In the genomic region with DNA sequence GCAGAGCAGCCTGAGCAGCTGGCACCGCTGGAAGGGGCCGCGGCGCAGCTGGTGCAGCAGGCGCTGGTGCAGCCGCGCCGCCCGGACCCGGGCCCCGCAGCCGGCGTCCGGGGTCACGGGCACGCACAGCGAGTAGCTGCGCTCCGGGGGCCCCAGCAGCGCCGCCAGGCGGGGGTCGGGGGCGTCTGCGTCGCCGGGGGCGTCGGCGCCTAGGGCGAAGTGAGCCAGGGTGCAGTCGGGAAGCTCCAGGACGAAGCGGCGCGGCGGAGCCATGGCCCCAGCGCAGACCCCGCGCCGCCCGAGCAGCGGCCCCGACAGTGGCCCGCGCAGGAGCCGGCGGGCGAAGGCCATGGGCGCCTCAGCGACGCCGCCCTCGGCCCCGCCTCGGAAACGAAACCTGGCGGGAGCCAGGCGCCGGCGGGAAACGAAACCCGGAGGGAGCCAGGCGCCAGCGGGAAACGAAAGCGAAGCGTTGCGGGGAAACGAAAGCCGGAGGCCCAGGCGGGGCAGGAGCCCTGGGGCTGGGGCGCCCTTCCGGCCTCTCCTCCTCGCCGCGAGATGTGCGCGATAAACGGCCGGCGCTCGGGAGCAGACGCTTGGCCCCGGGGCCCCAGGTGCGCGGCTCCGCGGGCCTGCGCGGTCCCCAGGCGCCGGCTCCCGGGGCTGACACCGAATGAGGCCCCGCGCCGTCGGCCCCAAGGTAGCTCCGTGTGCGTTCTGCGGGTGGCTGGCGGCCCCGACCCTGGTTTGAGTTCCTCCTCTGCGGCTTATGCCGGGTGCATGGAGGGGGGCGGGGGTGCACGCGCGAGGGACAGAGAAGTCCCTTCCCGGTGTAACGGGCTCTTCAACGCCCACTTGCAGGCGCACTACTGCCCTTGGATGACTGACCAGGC, we compare ENCODE assay signal across 1 cellular context.
TF ChIP-seq lines count a peak whose summit lies in the region.

TSS of gene CMPK2 (minus strand) at position 562 of the 893 bp plus-strand sequence. CDS start at position 351, 211 bp downstream.

TF ChIP-seq in H1, 55 proteins besides CTCF, POLR2A, EP300 and RAD21:
- TF ChIP-seq YY1 (IDR thresholded peaks at IDR 0.05; ENCODE audit: low read depth, low read length) (no peak), CTBP2 (IDR thresholded peaks at IDR 0.05; ENCODE audit: borderline replicate concordance, insufficient read depth, insufficient read length, low read length) (no peak), CBX8 (IDR thresholded peaks at IDR 0.05; ENCODE audit: borderline replicate concordance, low read depth, low read length) (no peak), USF2 (IDR thresholded peaks at IDR 0.05; ENCODE audit: low read length) (no peak), CHD1 (IDR thresholded peaks at IDR 0.05; ENCODE audit: low read depth, low read length) (no peak), SAP30 (IDR thresholded peaks at IDR 0.05; ENCODE audit: insufficient read depth, insufficient replicate concordance, low read length) (no peak), EGR1 (IDR thresholded peaks at IDR 0.05; ENCODE audit: borderline replicate concordance, low read depth, low read length) (0 out of 2 replicates have a peak, but pooled peaks have one; percentile 28), SRF (IDR thresholded peaks at IDR 0.05; ENCODE audit: low read depth, low read length) (no peak), JUN (IDR thresholded peaks at IDR 0.05; ENCODE audit: low read depth, low read length) (no peak), RBBP5 (IDR thresholded peaks at IDR 0.05; ENCODE audit: borderline replicate concordance, low read depth, low read length) (0 out of 2 replicates have a peak, but pooled peaks have one; percentile 92), RXRA (IDR thresholded peaks at IDR 0.05; ENCODE audit: insufficient read depth, low read depth, low read length) (no peak), SIRT6 (IDR thresholded peaks at IDR 0.05; ENCODE audit: low read length) (no peak), ZNF274 (IDR thresholded peaks at IDR 0.05; ENCODE audit: borderline replicate concordance, extremely low read depth, low read length) (no peak), HDAC6 (IDR thresholded peaks at IDR 0.05; ENCODE audit: low read depth, low read length) (no peak), ATF3 (IDR thresholded peaks at IDR 0.05; ENCODE audit: insufficient read depth, low read depth, low read length) (no peak), SP4 (IDR thresholded peaks at IDR 0.05; ENCODE audit: low read length) (no peak), JUND (IDR thresholded peaks at IDR 0.05; ENCODE audit: low read length) (no peak), RFX5 (IDR thresholded peaks at IDR 0.05; ENCODE audit: borderline replicate concordance, low read depth, low read length) (no peak), CBX5 (IDR thresholded peaks at IDR 0.05; ENCODE audit: low read depth, low read length) (no peak), CREB1 (IDR thresholded peaks at IDR 0.05) (no peak), BRCA1 (IDR thresholded peaks at IDR 0.05; ENCODE audit: low read depth, low read length) (no peak), POLR2AphosphoS5 (IDR thresholded peaks at IDR 0.05; ENCODE audit: low read depth, low read length) (no peak), TAF1 (IDR thresholded peaks at IDR 0.05; ENCODE audit: low read depth, low read length) (no peak), MAFK (IDR thresholded peaks at IDR 0.05; ENCODE audit: low read depth, low read length) (no peak), TAF7 (optimal IDR thresholded peaks at IDR 0.05; ENCODE audit: borderline replicate concordance, low read depth, low read length) (no peak), NRF1 (IDR thresholded peaks at IDR 0.05; ENCODE audit: low read depth, low read length) (no peak), TEAD4 (IDR thresholded peaks at IDR 0.05; ENCODE audit: low read depth, low read length) (no peak), SIX5 (IDR thresholded peaks at IDR 0.05; ENCODE audit: low read depth, low read length) (no peak), ASH2L (IDR thresholded peaks at IDR 0.05; ENCODE audit: low read length) (no peak), E2F6 (IDR thresholded peaks at IDR 0.05) (peak; percentile 68; the same call in 1 of the 2 replicates), GTF2F1 (IDR thresholded peaks at IDR 0.05; ENCODE audit: borderline replicate concordance, low read depth, low read length) (no peak), PHF8 (conservative IDR thresholded peaks at IDR 0.05; ENCODE audit: low read depth, low read length) (0 out of 2 replicates have a peak, but pooled peaks have one; percentile 27), KDM4A (IDR thresholded peaks at IDR 0.05; ENCODE audit: low read depth, low read length, severe bottlenecking) (peak; percentile 84), HDAC2 (IDR thresholded peaks at IDR 0.05; ENCODE audit: borderline replicate concordance in 1 of 2, low read depth in 2 of 2, low read length in 2 of 2) (no peak), SIN3A (conservative IDR thresholded peaks at IDR 0.05 in 1 of 2, IDR thresholded peaks at IDR 0.05 in 1 of 2; ENCODE audit: low read depth in 1 of 2, low read length in 2 of 2) (peak in 1 of 2 experiments; percentile 22; a peak in 2 of 4 replicates), NANOG (IDR thresholded peaks at IDR 0.05; ENCODE audit: insufficient read depth, low read depth, low read length, poor library complexity, severe bottlenecking) (no peak), KDM1A (IDR thresholded peaks at IDR 0.05; ENCODE audit: borderline replicate concordance, low read length) (no peak), SUZ12 (IDR thresholded peaks at IDR 0.05; ENCODE audit: low read length) (peak; percentile 41), CEBPB (IDR thresholded peaks at IDR 0.05; ENCODE audit: low read depth, low read length) (no peak), SP2 (IDR thresholded peaks at IDR 0.05; ENCODE audit: low read length) (no peak), GABPA (IDR thresholded peaks at IDR 0.05; ENCODE audit: borderline replicate concordance, insufficient read depth, low read length) (no peak), CHD2 (IDR thresholded peaks at IDR 0.05; ENCODE audit: low read length) (no peak), TBP (IDR thresholded peaks at IDR 0.05; ENCODE audit: low read depth, low read length) (peak; percentile 83), KDM5A (IDR thresholded peaks at IDR 0.05; ENCODE audit: low read length) (no peak), BACH1 (IDR thresholded peaks at IDR 0.05; ENCODE audit: low read length) (no peak), TCF12 (IDR thresholded peaks at IDR 0.05; ENCODE audit: low read depth, low read length) (no peak), SP1 (IDR thresholded peaks at IDR 0.05; ENCODE audit: low read depth, low read length) (no peak), RNF2 (IDR thresholded peaks at IDR 0.05; ENCODE audit: borderline replicate concordance, low read depth, low read length, missing control alignments, poor library complexity, severe bottlenecking) (peak; percentile 53), POU5F1 (IDR thresholded peaks at IDR 0.05; ENCODE audit: low read depth, low read length) (no peak), FOSL1 (IDR thresholded peaks at IDR 0.05; ENCODE audit: insufficient read depth, low read depth, low read length) (no peak), BCL11A (IDR thresholded peaks at IDR 0.05; ENCODE audit: low read depth in 2 of 2, low read length in 2 of 2) (no peak), EZH2 (IDR thresholded peaks at IDR 0.05; ENCODE audit: low read depth, low read length, severe bottlenecking) (peak; percentile 28)
- TF ChIP-seq, protein P1, sequence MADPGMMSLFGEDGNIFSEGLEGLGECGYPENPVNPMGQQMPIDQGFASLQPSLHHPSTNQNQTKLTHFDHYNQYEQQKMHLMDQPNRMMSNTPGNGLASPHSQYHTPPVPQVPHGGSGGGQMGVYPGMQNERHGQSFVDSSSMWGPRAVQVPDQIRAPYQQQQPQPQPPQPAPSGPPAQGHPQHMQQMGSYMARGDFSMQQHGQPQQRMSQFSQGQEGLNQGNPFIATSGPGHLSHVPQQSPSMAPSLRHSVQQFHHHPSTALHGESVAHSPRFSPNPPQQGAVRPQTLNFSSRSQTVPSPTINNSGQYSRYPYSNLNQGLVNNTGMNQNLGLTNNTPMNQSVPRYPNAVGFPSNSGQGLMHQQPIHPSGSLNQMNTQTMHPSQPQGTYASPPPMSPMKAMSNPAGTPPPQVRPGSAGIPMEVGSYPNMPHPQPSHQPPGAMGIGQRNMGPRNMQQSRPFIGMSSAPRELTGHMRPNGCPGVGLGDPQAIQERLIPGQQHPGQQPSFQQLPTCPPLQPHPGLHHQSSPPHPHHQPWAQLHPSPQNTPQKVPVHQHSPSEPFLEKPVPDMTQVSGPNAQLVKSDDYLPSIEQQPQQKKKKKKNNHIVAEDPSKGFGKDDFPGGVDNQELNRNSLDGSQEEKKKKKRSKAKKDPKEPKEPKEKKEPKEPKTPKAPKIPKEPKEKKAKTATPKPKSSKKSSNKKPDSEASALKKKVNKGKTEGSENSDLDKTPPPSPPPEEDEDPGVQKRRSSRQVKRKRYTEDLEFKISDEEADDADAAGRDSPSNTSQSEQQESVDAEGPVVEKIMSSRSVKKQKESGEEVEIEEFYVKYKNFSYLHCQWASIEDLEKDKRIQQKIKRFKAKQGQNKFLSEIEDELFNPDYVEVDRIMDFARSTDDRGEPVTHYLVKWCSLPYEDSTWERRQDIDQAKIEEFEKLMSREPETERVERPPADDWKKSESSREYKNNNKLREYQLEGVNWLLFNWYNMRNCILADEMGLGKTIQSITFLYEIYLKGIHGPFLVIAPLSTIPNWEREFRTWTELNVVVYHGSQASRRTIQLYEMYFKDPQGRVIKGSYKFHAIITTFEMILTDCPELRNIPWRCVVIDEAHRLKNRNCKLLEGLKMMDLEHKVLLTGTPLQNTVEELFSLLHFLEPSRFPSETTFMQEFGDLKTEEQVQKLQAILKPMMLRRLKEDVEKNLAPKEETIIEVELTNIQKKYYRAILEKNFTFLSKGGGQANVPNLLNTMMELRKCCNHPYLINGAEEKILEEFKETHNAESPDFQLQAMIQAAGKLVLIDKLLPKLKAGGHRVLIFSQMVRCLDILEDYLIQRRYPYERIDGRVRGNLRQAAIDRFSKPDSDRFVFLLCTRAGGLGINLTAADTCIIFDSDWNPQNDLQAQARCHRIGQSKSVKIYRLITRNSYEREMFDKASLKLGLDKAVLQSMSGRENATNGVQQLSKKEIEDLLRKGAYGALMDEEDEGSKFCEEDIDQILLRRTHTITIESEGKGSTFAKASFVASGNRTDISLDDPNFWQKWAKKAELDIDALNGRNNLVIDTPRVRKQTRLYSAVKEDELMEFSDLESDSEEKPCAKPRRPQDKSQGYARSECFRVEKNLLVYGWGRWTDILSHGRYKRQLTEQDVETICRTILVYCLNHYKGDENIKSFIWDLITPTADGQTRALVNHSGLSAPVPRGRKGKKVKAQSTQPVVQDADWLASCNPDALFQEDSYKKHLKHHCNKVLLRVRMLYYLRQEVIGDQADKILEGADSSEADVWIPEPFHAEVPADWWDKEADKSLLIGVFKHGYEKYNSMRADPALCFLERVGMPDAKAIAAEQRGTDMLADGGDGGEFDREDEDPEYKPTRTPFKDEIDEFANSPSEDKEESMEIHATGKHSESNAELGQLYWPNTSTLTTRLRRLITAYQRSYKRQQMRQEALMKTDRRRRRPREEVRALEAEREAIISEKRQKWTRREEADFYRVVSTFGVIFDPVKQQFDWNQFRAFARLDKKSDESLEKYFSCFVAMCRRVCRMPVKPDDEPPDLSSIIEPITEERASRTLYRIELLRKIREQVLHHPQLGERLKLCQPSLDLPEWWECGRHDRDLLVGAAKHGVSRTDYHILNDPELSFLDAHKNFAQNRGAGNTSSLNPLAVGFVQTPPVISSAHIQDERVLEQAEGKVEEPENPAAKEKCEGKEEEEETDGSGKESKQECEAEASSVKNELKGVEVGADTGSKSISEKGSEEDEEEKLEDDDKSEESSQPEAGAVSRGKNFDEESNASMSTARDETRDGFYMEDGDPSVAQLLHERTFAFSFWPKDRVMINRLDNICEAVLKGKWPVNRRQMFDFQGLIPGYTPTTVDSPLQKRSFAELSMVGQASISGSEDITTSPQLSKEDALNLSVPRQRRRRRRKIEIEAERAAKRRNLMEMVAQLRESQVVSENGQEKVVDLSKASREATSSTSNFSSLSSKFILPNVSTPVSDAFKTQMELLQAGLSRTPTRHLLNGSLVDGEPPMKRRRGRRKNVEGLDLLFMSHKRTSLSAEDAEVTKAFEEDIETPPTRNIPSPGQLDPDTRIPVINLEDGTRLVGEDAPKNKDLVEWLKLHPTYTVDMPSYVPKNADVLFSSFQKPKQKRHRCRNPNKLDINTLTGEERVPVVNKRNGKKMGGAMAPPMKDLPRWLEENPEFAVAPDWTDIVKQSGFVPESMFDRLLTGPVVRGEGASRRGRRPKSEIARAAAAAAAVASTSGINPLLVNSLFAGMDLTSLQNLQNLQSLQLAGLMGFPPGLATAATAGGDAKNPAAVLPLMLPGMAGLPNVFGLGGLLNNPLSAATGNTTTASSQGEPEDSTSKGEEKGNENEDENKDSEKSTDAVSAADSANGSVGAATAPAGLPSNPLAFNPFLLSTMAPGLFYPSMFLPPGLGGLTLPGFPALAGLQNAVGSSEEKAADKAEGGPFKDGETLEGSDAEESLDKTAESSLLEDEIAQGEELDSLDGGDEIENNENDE (IDR thresholded peaks at IDR 0.05; ENCODE audit: insufficient replicate concordance, low read length): no peak
- TF ChIP-seq, protein P2, sequence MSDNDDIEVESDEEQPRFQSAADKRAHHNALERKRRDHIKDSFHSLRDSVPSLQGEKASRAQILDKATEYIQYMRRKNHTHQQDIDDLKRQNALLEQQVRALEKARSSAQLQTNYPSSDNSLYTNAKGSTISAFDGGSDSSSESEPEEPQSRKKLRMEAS (IDR thresholded peaks at IDR 0.05): peak; percentile 13; the same call in 1 of the 2 replicates
- TF ChIP-seq, protein P3, sequence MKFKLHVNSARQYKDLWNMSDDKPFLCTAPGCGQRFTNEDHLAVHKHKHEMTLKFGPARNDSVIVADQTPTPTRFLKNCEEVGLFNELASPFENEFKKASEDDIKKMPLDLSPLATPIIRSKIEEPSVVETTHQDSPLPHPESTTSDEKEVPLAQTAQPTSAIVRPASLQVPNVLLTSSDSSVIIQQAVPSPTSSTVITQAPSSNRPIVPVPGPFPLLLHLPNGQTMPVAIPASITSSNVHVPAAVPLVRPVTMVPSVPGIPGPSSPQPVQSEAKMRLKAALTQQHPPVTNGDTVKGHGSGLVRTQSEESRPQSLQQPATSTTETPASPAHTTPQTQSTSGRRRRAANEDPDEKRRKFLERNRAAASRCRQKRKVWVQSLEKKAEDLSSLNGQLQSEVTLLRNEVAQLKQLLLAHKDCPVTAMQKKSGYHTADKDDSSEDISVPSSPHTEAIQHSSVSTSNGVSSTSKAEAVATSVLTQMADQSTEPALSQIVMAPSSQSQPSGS (IDR thresholded peaks at IDR 0.05; ENCODE audit: low read length): no peak
TF ChIP-seq in H1: peak in this region for 11.
